ENCODE assay signal across 14 cellular contexts in the genomic region with DNA sequence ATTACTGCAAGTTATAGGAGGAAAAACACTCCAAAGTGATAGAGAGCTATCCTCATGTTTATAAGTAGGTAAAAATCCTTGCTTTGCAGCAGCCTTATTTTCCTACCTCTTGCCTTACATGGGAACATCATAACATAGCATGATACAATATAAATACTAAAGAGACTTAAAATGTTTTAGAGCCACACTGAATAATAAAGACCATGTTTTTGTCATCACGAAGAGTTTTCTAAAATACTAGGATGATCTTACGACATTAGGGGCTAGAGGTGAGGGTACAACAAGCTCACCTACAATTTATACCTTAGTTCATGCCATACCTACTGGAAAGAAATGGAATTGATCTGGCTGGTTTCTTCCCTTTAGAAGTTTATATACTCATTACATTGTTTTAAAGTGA.
DNase-seq lines count a peak whose midpoint lies in the region; ATAC-seq and TF ChIP-seq lines count a peak whose summit lies in the region.
"Had no signal": no experiment of that assay in that cellular context is flagged by ENCODE, and none has a peak within 500 bp of the region (broad histone marks: within the 10 kb centered on the region; RNA-seq: fewer than 3 reads in every experiment).

No MANE protein-coding gene starts in this region.

- H3K36me3 ChIP-seq in heart left ventricle (peaks cover 0 to 11% (median 8%) of the 10 kb centered on the region in 9 donors), hepatocyte (replicated peaks; ENCODE audit: insufficient read depth, low read depth) (no peaks in the 10 kb centered on the region), thoracic aorta (no peaks in the 10 kb centered on the region)
- H3K36me3 ChIP-seq: right lobe of liver had no signal

- DNase-seq in heart left ventricle (no peak), cardiac septum (ENCODE audit: low spot score) (no peak), astrocyte of the cerebellum (ENCODE audit: low read depth) (no peak), hepatocyte (ENCODE audit: low spot score) (no peak), thoracic aorta (ENCODE audit: low spot score) (no peak), HK-2 (ENCODE audit: unreplicated experiment) (no peak)
- DNase-seq: activated CD4-positive, alpha-beta T cell treated with anti-CD3 and anti-CD28 coated beads for 36 hours; AML-193; GF-D8; mesendoderm; right lobe of liver; trophoblast cell had no signal

- H4K20me1 ChIP-seq in hepatocyte (ENCODE audit: insufficient read depth, poor library complexity, severe bottlenecking), result no peaks in the 10 kb centered on the region

- in situ Hi-C loops in astrocyte of the cerebellum (cut with HindIII; ENCODE audit: low sequenced_read_pairs), result no loop called here

- H3K9me3 ChIP-seq in heart left ventricle (no peaks in the 10 kb centered on the region), hepatocyte (ENCODE audit: low read depth) (no peaks in the 10 kb centered on the region), thoracic aorta (no peaks in the 10 kb centered on the region)
- H3K9me3 ChIP-seq: right lobe of liver had no signal

- TF ChIP-seq CTCF in heart left ventricle (IDR thresholded peaks at IDR 0.05) (no peak), astrocyte of the cerebellum (IDR thresholded peaks at IDR 0.05; ENCODE audit: low read depth, low read length, missing control alignments) (no peak), hepatocyte (IDR thresholded peaks at IDR 0.05; ENCODE audit: poor library complexity) (no peak), thoracic aorta (IDR thresholded peaks at IDR 0.05) (no peak)

- ATAC-seq in heart left ventricle (no peak), thoracic aorta (ENCODE audit: insufficient number of reproducible peaks, low FRiP score, low read depth) (no peak), GM19455 (IDR thresholded peaks at IDR 0.05; ENCODE audit: unreplicated experiment) (no peak)
- ATAC-seq in activated CD4-positive, CD25-positive, alpha-beta regulatory T cell treated with anti-CD3 and anti-CD28 coated beads, Interleukin-2, amount 50 U/mL, for 24 hours, result no peak
- ATAC-seq: activated CD4-positive, alpha-beta T cell treated with anti-CD3 and anti-CD28 coated beads for 36 hours; right lobe of liver had no signal

- no peak overlapping the region for H2AFZ ChIP-seq in hepatocyte

- H3K27me3 ChIP-seq in heart left ventricle (no peaks in the 10 kb centered on the region), hepatocyte (no peaks in the 10 kb centered on the region), thoracic aorta (replicated peaks; ENCODE audit: insufficient read depth) (no peaks in the 10 kb centered on the region)
- H3K27me3 ChIP-seq: right lobe of liver had no signal

- H3K9me2 ChIP-seq in hepatocyte (replicated peaks; ENCODE audit: insufficient read depth), result no peaks in the 10 kb centered on the region

- H3K4me3 ChIP-seq in heart left ventricle, result peak overlapping the region in 10 of 12 donors; percentile 25 to 64 (median 54)
- H3K4me3 ChIP-seq in astrocyte of the cerebellum (ENCODE audit: low read depth, low read length), result peak overlapping the region; percentile 56
- peak overlapping the region; percentile 32 for H3K4me3 ChIP-seq in hepatocyte
- peak overlapping the region; percentile 38 for H3K4me3 ChIP-seq in thoracic aorta
- H3K4me3 ChIP-seq: right lobe of liver had no signal

- intact Hi-C loops in heart left ventricle (cut with DNase I) (loop anchor here in 3 of 10 donors (5.0 to 10.0 kb wide), 3 partner anchors 244 to 586 kb away; a partner anchor contains a TSS), cardiac septum (cut with DNase I) (loop anchor here (10.0 kb wide), 1 partner anchor 586 kb away; a partner anchor contains a TSS)

- peak overlapping the region; percentile 73 for H3K4me2 ChIP-seq in hepatocyte

- H3K27ac ChIP-seq in heart left ventricle, result peak overlapping the region in 5 of 12 donors; percentile 13 to 82 (median 70)
- H3K27ac ChIP-seq in hepatocyte, result no peak overlapping the region
- H3K27ac ChIP-seq in thoracic aorta, result no peak overlapping the region
- H3K27ac ChIP-seq: right lobe of liver had no signal

- H3K4me1 ChIP-seq in heart left ventricle (peaks cover 0 to 48% (median 24%) of the 10 kb centered on the region in 12 donors), hepatocyte (ENCODE audit: insufficient read depth) (no peaks in the 10 kb centered on the region), thoracic aorta (ENCODE audit: control insufficient read depth in 1 of 2, low read depth in 2 of 2) (peaks cover 8 to 11% of the 10 kb centered on the region in 2 donors)
- H3K4me1 ChIP-seq: right lobe of liver had no signal

- WGBS in heart left ventricle, 4 donors, result 45 to 67% (median 62%) methylated on average over 2 of the region's 2 CpGs
- WGBS in hepatocyte (ENCODE audit: low lambda C conversion rate, missing lambda C conversion rate), result 86% methylated on average over 2 of the region's 2 CpGs

- peaks cover 26% of the 10 kb centered on the region for H3K79me2 ChIP-seq in hepatocyte

- no peak for TF ChIP-seq POLR2A in heart left ventricle (IDR thresholded peaks at IDR 0.05)
